In the genomic region with DNA sequence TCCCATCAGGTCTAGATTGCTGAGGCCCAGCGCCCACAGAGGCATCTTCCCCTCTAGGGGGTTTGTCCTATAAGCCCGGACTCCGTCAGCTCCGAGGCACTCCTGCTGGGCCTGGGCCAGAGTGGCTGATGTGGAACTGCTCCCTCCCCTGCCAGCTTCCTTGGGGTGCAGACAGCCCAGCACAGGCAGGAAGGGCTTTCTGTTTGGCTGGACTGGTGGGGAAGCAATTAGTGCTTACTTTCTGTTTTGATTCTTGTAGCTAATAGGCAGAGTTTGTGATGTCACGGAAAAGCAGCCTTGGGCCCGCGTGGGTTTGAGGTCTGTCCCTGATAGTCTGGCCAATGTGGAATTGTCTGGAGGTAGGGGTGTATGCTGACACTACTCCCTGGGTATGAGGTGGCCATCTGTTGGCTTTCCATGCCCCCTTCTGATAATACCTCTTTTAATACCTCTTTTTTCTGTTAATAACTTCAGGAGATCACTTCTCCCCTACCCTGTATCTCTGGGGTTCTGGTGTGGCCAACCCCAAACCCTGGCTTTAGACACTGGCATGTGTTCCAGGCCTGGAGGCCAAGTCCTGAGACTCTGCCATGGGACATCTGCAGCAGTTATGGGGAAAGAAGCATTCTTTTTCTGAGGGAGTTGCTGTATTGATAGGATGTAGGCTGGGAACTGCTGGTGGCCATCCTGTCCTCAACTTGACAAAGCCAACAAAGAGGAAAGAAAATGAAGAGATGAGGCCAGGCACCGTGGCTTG, we compare ENCODE assay signal across 8 cellular contexts.
A peak's percentile ranks its signal among the peaks of the same experiment; 100 is the strongest.
DNase-seq lines count a peak whose midpoint lies in the region; ATAC-seq and TF ChIP-seq lines count a peak whose summit lies in the region.

No MANE protein-coding gene starts in this region.

- H3K4me1 ChIP-seq in breast epithelium, result peaks cover 22 to 27% of the 10 kb centered on the region in 2 donors

- no peaks in the 10 kb centered on the region for H3K9me3 Mint-ChIP-seq in stimulated activated naive CD8-positive, alpha-beta T cell treated with anti-CD3 and anti-CD28 coated beads, Interleukin-15, amount 100 ng/mL, for 72 hours

- H3K27me3 Mint-ChIP-seq in stimulated activated naive CD8-positive, alpha-beta T cell treated with anti-CD3 and anti-CD28 coated beads, Interleukin-15, amount 100 ng/mL, for 72 hours, result peaks cover 9% of the 10 kb centered on the region

- no peaks in the 10 kb centered on the region for H3K36me3 ChIP-seq in breast epithelium

- no peaks in the 10 kb centered on the region for H3K27me3 ChIP-seq in breast epithelium

- no peak for DNase-seq in stimulated activated naive CD8-positive, alpha-beta T cell treated with anti-CD3 and anti-CD28 coated beads, Interleukin-15, Interleukin-2, amounts not matched to agents 100 U/mL and 50 U/mL, for 24 hours
- DNase-seq in stimulated activated naive CD8-positive, alpha-beta T cell treated with anti-CD3 and anti-CD28 coated beads, Interleukin-15, amount 100 ng/mL, for 72 hours, result no peak
- DNase-seq in breast epithelium (ENCODE audit: low spot score in 2 of 2), result peak in 1 of 2 donors; percentile 54
- DNase-seq in mucosa of gallbladder (ENCODE audit: low spot score), result peak; percentile 43
- no peak for DNase-seq in SIG-M5 treated with dmso at 0.1 percent for 504 hours (lab: John Stamatoyannopoulos, UW; ENCODE audit: unreplicated experiment)
- DNase-seq in NCI-H1417 treated with DMSO at 0.1 percent for 48 hours (lab: John Stamatoyannopoulos, UW), result no peak
- no peak for DNase-seq in activated T-cell treated with anti-CD3 and anti-CD28 coated beads, Interleukin-2, amount 50 U/mL, for 1 hour

- peak overlapping the region; percentile 88 to 90 for H3K27ac ChIP-seq in breast epithelium

- H3K4me1 Mint-ChIP-seq in stimulated activated naive CD8-positive, alpha-beta T cell treated with anti-CD3 and anti-CD28 coated beads, Interleukin-15, amount 100 ng/mL, for 72 hours, result peaks cover 23% of the 10 kb centered on the region

- no peaks in the 10 kb centered on the region for H3K9me3 ChIP-seq in breast epithelium

- H3K27ac Mint-ChIP-seq in stimulated activated naive CD8-positive, alpha-beta T cell treated with anti-CD3 and anti-CD28 coated beads, Interleukin-15, amount 100 ng/mL, for 72 hours, result peak overlapping the region in 1 of 2 donors; percentile 80

- intact Hi-C loops in breast epithelium (cut with DNase I; ENCODE audit: low total_unique reads), result no loop called here

- H3K4me3 Mint-ChIP-seq in stimulated activated naive CD8-positive, alpha-beta T cell treated with anti-CD3 and anti-CD28 coated beads, Interleukin-15, amount 100 ng/mL, for 72 hours, result no peak overlapping the region

- peak; percentile 41 for ATAC-seq in stimulated activated naive CD8-positive, alpha-beta T cell treated with anti-CD3 and anti-CD28 coated beads, Interleukin-15, Interleukin-2, amounts not matched to agents 100 U/mL and 50 U/mL, for 24 hours
- ATAC-seq in stimulated activated naive CD8-positive, alpha-beta T cell treated with anti-CD3 and anti-CD28 coated beads, Interleukin-15, amount 100 ng/mL, for 72 hours, result no peak
- ATAC-seq in GM19452 (IDR thresholded peaks at IDR 0.05; ENCODE audit: unreplicated experiment), result no peak

- H3K4me3 ChIP-seq in breast epithelium, result peak overlapping the region in 1 of 3 donors; percentile 37

- TF ChIP-seq POLR2A in breast epithelium (IDR thresholded peaks at IDR 0.05), result no peak

- TF ChIP-seq CTCF in breast epithelium (IDR thresholded peaks at IDR 0.05), result no peak
